In genomic region chr3:31648286-31648968, GRCh38 we compare ENCODE assay signal across 18 cellular contexts.
DNase-seq lines count a peak whose midpoint lies in the region; ATAC-seq and TF ChIP-seq lines count a peak whose summit lies in the region.
"Had no signal": no experiment of that assay in that cellular context is flagged by ENCODE, and none has a peak within 500 bp of the region (broad histone marks: within the 10 kb centered on the region; RNA-seq: fewer than 3 reads in every experiment).

No MANE protein-coding gene starts in this region.

- H3K9me3 ChIP-seq in BLaER1 treated with 17β-estradiol and CSF1 and Interleukin-3, amounts not matched to agents 10 nM and 100 nM (replicated peaks in 1 of 11), result peaks cover 80 to 99% (median 98%) of the 10 kb centered on the region in 11 experiments
- H3K9me3 ChIP-seq in HEK293 (ENCODE audit: control insufficient read depth, insufficient read depth, low read depth, low read length), result no peaks in the 10 kb centered on the region

- peak; percentile 20 for ATAC-seq in activated naive CD8-positive, alpha-beta T cell treated with anti-CD3 and anti-CD28 coated beads, Interleukin-2, amount 50 U/mL, for 24 hours
- no peak for ATAC-seq in memory B cell (ENCODE audit: low read depth)
- no peak for ATAC-seq in GM21717 (IDR thresholded peaks at IDR 0.05; ENCODE audit: unreplicated experiment)

- H3K36me3 ChIP-seq in BLaER1 treated with 17β-estradiol and CSF1 and Interleukin-3, amounts not matched to agents 10 nM and 100 nM, result peaks cover 31 to 57% (median 52%) of the 10 kb centered on the region in 11 experiments
- peaks cover 0 to 20% of the 10 kb centered on the region in 2 experiments; a peak in 1 of 3 replicates for H3K36me3 ChIP-seq in HEK293 (ENCODE audit: control insufficient read depth in 2 of 2, insufficient read depth in 1 of 2, low read length in 2 of 2)

- no peaks in the 10 kb centered on the region for H3K27me3 ChIP-seq in BLaER1 treated with 17β-estradiol and CSF1 and Interleukin-3, amounts not matched to agents 10 nM and 100 nM

- POLR2A ChIA-PET in HEK293 (lab: Yijun Ruan, JAX), result no interaction called here

- CTCF ChIA-PET in HEK293 (lab: Yijun Ruan, JAX), result no interaction called here

- no peaks in the 10 kb centered on the region for H3K4me1 ChIP-seq in BLaER1 treated with 17β-estradiol and CSF1 and Interleukin-3, amounts not matched to agents 10 nM and 100 nM
- no peaks in the 10 kb centered on the region for H3K4me1 ChIP-seq in HEK293 (ENCODE audit: control insufficient read depth, insufficient read depth, low read length)

- peaks cover 59% of the 10 kb centered on the region for H3K36me3 Mint-ChIP-seq in activated naive CD8-positive, alpha-beta T cell treated with anti-CD3 and anti-CD28 coated beads, Interleukin-2, amount 50 U/mL, for 24 hours (ENCODE audit: low read depth)
- peaks cover 60% of the 10 kb centered on the region for H3K36me3 Mint-ChIP-seq in memory B cell

- H3K9me3 Mint-ChIP-seq in activated naive CD8-positive, alpha-beta T cell treated with anti-CD3 and anti-CD28 coated beads, Interleukin-2, amount 50 U/mL, for 24 hours, result peaks cover 61% of the 10 kb centered on the region
- peaks cover 32% of the 10 kb centered on the region for H3K9me3 Mint-ChIP-seq in memory B cell

- H3K4me3 Mint-ChIP-seq in activated naive CD8-positive, alpha-beta T cell treated with anti-CD3 and anti-CD28 coated beads, Interleukin-2, amount 50 U/mL, for 24 hours, result no peak overlapping the region
- H3K4me3 Mint-ChIP-seq in memory B cell, result no peak overlapping the region
- H3K4me3 Mint-ChIP-seq: CD4-positive, alpha-beta T cell; H9 had no signal

- H3K27ac ChIP-seq in BLaER1 treated with 17β-estradiol and CSF1 and Interleukin-3, amounts not matched to agents 10 nM and 100 nM, result no peak overlapping the region
- H3K27ac ChIP-seq in HEK293 (ENCODE audit: extremely low read depth, low read depth, low read length), result no peak overlapping the region
- H3K27ac ChIP-seq: SK-N-MC had no signal

- no peak overlapping the region for H3K4me2 ChIP-seq in BLaER1 treated with 17β-estradiol and CSF1 and Interleukin-3, amounts not matched to agents 10 nM and 100 nM

- no peaks in the 10 kb centered on the region for H3K4me1 Mint-ChIP-seq in activated naive CD8-positive, alpha-beta T cell treated with anti-CD3 and anti-CD28 coated beads, Interleukin-2, amount 50 U/mL, for 24 hours
- peaks cover 2% of the 10 kb centered on the region for H3K4me1 Mint-ChIP-seq in memory B cell
- H3K4me1 Mint-ChIP-seq: H9 had no signal

- no peaks in the 10 kb centered on the region for H3K27me3 Mint-ChIP-seq in activated naive CD8-positive, alpha-beta T cell treated with anti-CD3 and anti-CD28 coated beads, Interleukin-2, amount 50 U/mL, for 24 hours
- no peaks in the 10 kb centered on the region for H3K27me3 Mint-ChIP-seq in memory B cell
- H3K27me3 Mint-ChIP-seq: CD4-positive, alpha-beta T cell had no signal

- H3K27ac Mint-ChIP-seq in activated naive CD8-positive, alpha-beta T cell treated with anti-CD3 and anti-CD28 coated beads, Interleukin-2, amount 50 U/mL, for 24 hours, result no peak overlapping the region
- peak overlapping the region; percentile 17 for H3K27ac Mint-ChIP-seq in memory B cell
- H3K27ac Mint-ChIP-seq: CD4-positive, alpha-beta T cell; H9 had no signal

- TF ChIP-seq CTCF in HEK293 (tag by site-specific recombination; IDR thresholded peaks at IDR 0.05), result no peak

- H3K9ac ChIP-seq in BLaER1 treated with 17β-estradiol and CSF1 and Interleukin-3, amounts not matched to agents 10 nM and 100 nM, result no peak overlapping the region

- peak overlapping the region in 6 of 10 experiments; percentile 1 to 30 (median 4); a peak in 2 of 20 replicates for H3K4me3 ChIP-seq in BLaER1 treated with 17β-estradiol and CSF1 and Interleukin-3, amounts not matched to agents 10 nM and 100 nM
- H3K4me3 ChIP-seq in HEK293 (ENCODE audit: low read depth, low read length), result no peak overlapping the region
- H3K4me3 ChIP-seq: SK-N-MC had no signal

- no peak for DNase-seq in activated naive CD8-positive, alpha-beta T cell treated with anti-CD3 and anti-CD28 coated beads, Interleukin-2, amount 50 U/mL, for 24 hours
- DNase-seq in memory B cell (ENCODE audit: low spot score in 2 of 2) (no peak), cerebellar nuclear complex (lab: John Stamatoyannopoulos, UW) (no peak), NCI-H446 (lab: John Stamatoyannopoulos, UW) (no peak)
- DNase-seq: AML-193; CD4-positive, alpha-beta T cell; DMS79 treated with DMSO at 0.1 percent for 48 hours; GF-D8; H9; NCI-H1048; NCI-H146; NCI-H2227 treated with DMSO at 0.1 percent for 48 hours; NCI-H526; NK-92 treated with Interleukin-12 subunit alpha and Interleukin-12 subunit beta, amount 100 ng/mL, for 24 hours had no signal

- no peaks in the 10 kb centered on the region for H4K20me1 ChIP-seq in BLaER1 treated with 17β-estradiol and CSF1 and Interleukin-3, amounts not matched to agents 10 nM and 100 nM

TF ChIP-seq in HEK293, 187 proteins besides CTCF, POLR2A, EP300 and RAD21:
- no peak for TF ChIP-seq ZNF157 (tag by site-specific recombination; IDR thresholded peaks at IDR 0.05)
- TF ChIP-seq SCRT2 (tag by site-specific recombination; IDR thresholded peaks at IDR 0.05), result peak; percentile 71
- peak; percentile 64; the same call in 1 of the 2 replicates for TF ChIP-seq SCRT1 (tag by site-specific recombination; IDR thresholded peaks at IDR 0.05; ENCODE audit: borderline replicate concordance)
- TF ChIP-seq, protein P1, sequence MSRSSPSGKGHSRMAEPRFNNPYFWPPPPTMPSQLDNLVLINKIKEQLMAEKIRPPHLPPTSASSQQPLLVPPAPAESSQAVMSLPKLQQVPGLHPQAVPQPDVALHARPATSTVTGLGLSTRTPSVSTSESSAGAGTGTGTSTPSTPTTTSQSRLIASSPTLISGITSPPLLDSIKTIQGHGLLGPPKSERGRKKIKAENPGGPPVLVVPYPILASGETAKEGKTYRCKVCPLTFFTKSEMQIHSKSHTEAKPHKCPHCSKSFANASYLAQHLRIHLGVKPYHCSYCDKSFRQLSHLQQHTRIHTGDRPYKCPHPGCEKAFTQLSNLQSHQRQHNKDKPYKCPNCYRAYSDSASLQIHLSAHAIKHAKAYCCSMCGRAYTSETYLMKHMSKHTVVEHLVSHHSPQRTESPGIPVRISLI (tag by site-specific recombination; IDR thresholded peaks at IDR 0.05), result no peak
- TF ChIP-seq ZNF121 (tag by site-specific recombination; IDR thresholded peaks at IDR 0.05), result no peak
- TF ChIP-seq, protein P2, sequence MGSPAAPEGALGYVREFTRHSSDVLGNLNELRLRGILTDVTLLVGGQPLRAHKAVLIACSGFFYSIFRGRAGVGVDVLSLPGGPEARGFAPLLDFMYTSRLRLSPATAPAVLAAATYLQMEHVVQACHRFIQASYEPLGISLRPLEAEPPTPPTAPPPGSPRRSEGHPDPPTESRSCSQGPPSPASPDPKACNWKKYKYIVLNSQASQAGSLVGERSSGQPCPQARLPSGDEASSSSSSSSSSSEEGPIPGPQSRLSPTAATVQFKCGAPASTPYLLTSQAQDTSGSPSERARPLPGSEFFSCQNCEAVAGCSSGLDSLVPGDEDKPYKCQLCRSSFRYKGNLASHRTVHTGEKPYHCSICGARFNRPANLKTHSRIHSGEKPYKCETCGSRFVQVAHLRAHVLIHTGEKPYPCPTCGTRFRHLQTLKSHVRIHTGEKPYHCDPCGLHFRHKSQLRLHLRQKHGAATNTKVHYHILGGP (tag by site-specific recombination; IDR thresholded peaks at IDR 0.05), result no peak
- TF ChIP-seq ZXDB (tag by site-specific recombination; IDR thresholded peaks at IDR 0.05), result no peak
TF ChIP-seq in HEK293: peak in this region for 2.
